ENCODE assay signal across 17 cellular contexts in genomic region chr3:141528837-141529236, GRCh38. TPM values are rescaled to one million over a fixed set of nuclear protein-coding genes. Genes with fewer than 3 reads are reported as not detected.
A peak's percentile ranks its signal among the peaks of the same experiment; 100 is the strongest.
DNase-seq lines count a peak whose midpoint lies in the region; ATAC-seq and TF ChIP-seq lines count a peak whose summit lies in the region.
"Had no signal": no experiment of that assay in that cellular context is flagged by ENCODE, and none has a peak within 500 bp of the region (broad histone marks: within the 10 kb centered on the region; RNA-seq: fewer than 3 reads in every experiment).

No MANE protein-coding gene starts in this region.

- H3K9me3 Mint-ChIP-seq in CD8-positive, alpha-beta T cell, result no peaks in the 10 kb centered on the region
- no peaks in the 10 kb centered on the region for H3K9me3 Mint-ChIP-seq in activated T-helper 17 cell treated with anti-CD3 and anti-CD28 coated beads, Interleukin-2, amount 50 U/mL, for 72 hours
- H3K9me3 Mint-ChIP-seq in naive thymus-derived CD8-positive, alpha-beta T cell, result no peaks in the 10 kb centered on the region
- H3K9me3 Mint-ChIP-seq: brain, nephron progenitor cell had no signal

- H3K4me1 ChIP-seq in CD8-positive, alpha-beta T cell (ENCODE audit: insufficient read depth, low read length), result peaks cover 80% of the 10 kb centered on the region

- H3K27ac Mint-ChIP-seq in CD8-positive, alpha-beta T cell, result peak overlapping the region; percentile 94
- H3K27ac Mint-ChIP-seq in activated T-helper 17 cell treated with anti-CD3 and anti-CD28 coated beads, Interleukin-2, amount 50 U/mL, for 72 hours, result peak overlapping the region; percentile 44
- H3K27ac Mint-ChIP-seq in naive thymus-derived CD8-positive, alpha-beta T cell, result peak overlapping the region; percentile 80 to 96 (median 92)
- H3K27ac Mint-ChIP-seq: brain had no signal

- peaks cover 84% of the 10 kb centered on the region for H3K4me1 Mint-ChIP-seq in CD8-positive, alpha-beta T cell (ENCODE audit: low read depth)
- peaks cover 34% of the 10 kb centered on the region for H3K4me1 Mint-ChIP-seq in activated T-helper 17 cell treated with anti-CD3 and anti-CD28 coated beads, Interleukin-2, amount 50 U/mL, for 72 hours
- peaks cover 32 to 87% (median 76%) of the 10 kb centered on the region in 4 donors for H3K4me1 Mint-ChIP-seq in naive thymus-derived CD8-positive, alpha-beta T cell
- H3K4me1 Mint-ChIP-seq: nephron progenitor cell had no signal

- H3K27me3 ChIP-seq in CD8-positive, alpha-beta T cell (ENCODE audit: insufficient read depth, low read length), result no peaks in the 10 kb centered on the region
- H3K27me3 ChIP-seq: BE2C had no signal

- CTCF ChIA-PET in CD8-positive, alpha-beta T cell (lab: Charles Lee), result no interaction called here

- H3K4me3 Mint-ChIP-seq in CD8-positive, alpha-beta T cell, result peak overlapping the region; percentile 19
- peak overlapping the region; percentile 31 for H3K4me3 Mint-ChIP-seq in activated T-helper 17 cell treated with anti-CD3 and anti-CD28 coated beads, Interleukin-2, amount 50 U/mL, for 72 hours
- H3K4me3 Mint-ChIP-seq in naive thymus-derived CD8-positive, alpha-beta T cell, result peak overlapping the region in 9 of 10 donors; percentile 19 to 73 (median 46)
- H3K4me3 Mint-ChIP-seq: brain, nephron progenitor cell had no signal

- peak overlapping the region; percentile 6 for H3K27ac ChIP-seq in CD8-positive, alpha-beta T cell (ENCODE audit: low read depth, low read length)

- ATAC-seq in CD8-positive, alpha-beta T cell, result no peak
- no peak for ATAC-seq in activated T-helper 17 cell treated with anti-CD3 and anti-CD28 coated beads, Interleukin-2, amount 50 U/mL, for 72 hours (replicated peaks)
- no peak for ATAC-seq in naive thymus-derived CD8-positive, alpha-beta T cell
- ATAC-seq in GM21723 (IDR thresholded peaks at IDR 0.05; ENCODE audit: unreplicated experiment), result no peak

- no peaks in the 10 kb centered on the region for H3K36me3 ChIP-seq in CD8-positive, alpha-beta T cell (ENCODE audit: insufficient read depth, low read length)
- H3K36me3 ChIP-seq: BE2C had no signal

- H3K36me3 Mint-ChIP-seq in CD8-positive, alpha-beta T cell, result peaks cover 53% of the 10 kb centered on the region
- peaks cover 72% of the 10 kb centered on the region for H3K36me3 Mint-ChIP-seq in activated T-helper 17 cell treated with anti-CD3 and anti-CD28 coated beads, Interleukin-2, amount 50 U/mL, for 72 hours (ENCODE audit: low read depth)
- H3K36me3 Mint-ChIP-seq in naive thymus-derived CD8-positive, alpha-beta T cell, result peaks cover 3 to 36% (median 11%) of the 10 kb centered on the region in 3 donors

- POLR2A ChIA-PET in CD8-positive, alpha-beta T cell (lab: Charles Lee), result no interaction called here
- POLR2A ChIA-PET in naive thymus-derived CD8-positive, alpha-beta T cell (lab: Charles Lee), result no interaction called here

- no peak for TF ChIP-seq CTCF in CD8-positive, alpha-beta T cell (IDR thresholded peaks at IDR 0.05)

- intact Hi-C loops in CD8-positive, alpha-beta T cell (cut with DNase I, micrococcal nuclease), result loop anchor here (2.0 to 5.0 kb wide), 2 partner anchors 14 to 42 kb away; partner anchors contain the start of gene RASA2 (in 1 of the 2)

- no peaks in the 10 kb centered on the region for H3K27me3 Mint-ChIP-seq in CD8-positive, alpha-beta T cell (ENCODE audit: low read depth)
- H3K27me3 Mint-ChIP-seq in activated T-helper 17 cell treated with anti-CD3 and anti-CD28 coated beads, Interleukin-2, amount 50 U/mL, for 72 hours, result no peaks in the 10 kb centered on the region
- H3K27me3 Mint-ChIP-seq in naive thymus-derived CD8-positive, alpha-beta T cell, result no peaks in the 10 kb centered on the region
- H3K27me3 Mint-ChIP-seq: brain had no signal

- H3K4me3 ChIP-seq in CD8-positive, alpha-beta T cell (ENCODE audit: low read depth, low read length), result no peak overlapping the region
- H3K4me3 ChIP-seq: lung had no signal

- H3K9me3 ChIP-seq in CD8-positive, alpha-beta T cell (ENCODE audit: low read length), result no peaks in the 10 kb centered on the region
- H3K9me3 ChIP-seq: BE2C had no signal

- DNase-seq in AML-193 (lab: John Stamatoyannopoulos, UW) (peak; percentile 28 to 46), anterior cingulate cortex (lab: John Stamatoyannopoulos, UW) (no peak), NCI-H748 (lab: John Stamatoyannopoulos, UW; ENCODE audit: unreplicated experiment) (no peak)
- no peak for DNase-seq in CD8-positive, alpha-beta T cell
- no peak for DNase-seq in naive thymus-derived CD8-positive, alpha-beta T cell
- DNase-seq: activated CD4-positive, alpha-beta T cell treated with anti-CD3 and anti-CD28 coated beads for 1 hour; activated CD8-positive, alpha-beta memory T cell treated with anti-CD3 and anti-CD28 coated beads, Interleukin-2, amount 50 U/mL, for 4 hours; activated naive CD4-positive, alpha-beta T cell treated with Interleukin-2 at 50 U/mL for 16 hours; BE2C; DMS153; NCI-H524; nephron progenitor cell; stimulated activated CD4-positive, alpha-beta T cell treated with anti-CD3 and anti-CD28 coated beads, Interleukin-12 subunit alpha, Interleukin-12 subunit beta, amount 100 ng/mL, for 4 hours had no signal

RNA-seq across cellular contexts. Expression of gene RASA2, which starts 42.0 kb away (rescaled TPM):
- total RNA-seq in CD8-positive, alpha-beta T cell, result 10 to 100 TPM; 96.3 to 97.4 TPM
- 10 to 100 TPM; 36.6 to 41.1 TPM for total RNA-seq in activated T-helper 17 cell treated with anti-CD3 and anti-CD28 coated beads, Interleukin-2, amount 50 U/mL, for 72 hours
- total RNA-seq in naive thymus-derived CD8-positive, alpha-beta T cell, result 100 to 1,000 TPM; 112 to 124 TPM
- 10 to 100 TPM; 55.0 to 66.8 (median 57.9) TPM for polyA plus RNA-seq in naive thymus-derived CD8-positive, alpha-beta T cell

Comparison
In these comparisons a context has a peak if more than half of its experiments do, and no peak if none do; other contexts are left out.
1. DNase-seq: peak in AML-193 (2 of 2); none in CD8-positive, alpha-beta T cell (0 of 7), naive thymus-derived CD8-positive, alpha-beta T cell (0 of 10), anterior cingulate cortex (0 of 58) and NCI-H748 (single experiment).
2. H3K27ac Mint-ChIP-seq: peak in every context shown above with its lines; median percentile 94 in CD8-positive, alpha-beta T cell; 92 in naive thymus-derived CD8-positive, alpha-beta T cell; 44 in activated T-helper 17 cell treated with anti-CD3 and anti-CD28 coated beads, Interleukin-2, amount 50 U/mL, for 72 hours.
3. Peak in every context shown above with its lines, with median percentiles within 50 percentile points of each other: H3K4me3 Mint-ChIP-seq.